ENCODE assay signal across 15 cellular contexts in the genomic region with DNA sequence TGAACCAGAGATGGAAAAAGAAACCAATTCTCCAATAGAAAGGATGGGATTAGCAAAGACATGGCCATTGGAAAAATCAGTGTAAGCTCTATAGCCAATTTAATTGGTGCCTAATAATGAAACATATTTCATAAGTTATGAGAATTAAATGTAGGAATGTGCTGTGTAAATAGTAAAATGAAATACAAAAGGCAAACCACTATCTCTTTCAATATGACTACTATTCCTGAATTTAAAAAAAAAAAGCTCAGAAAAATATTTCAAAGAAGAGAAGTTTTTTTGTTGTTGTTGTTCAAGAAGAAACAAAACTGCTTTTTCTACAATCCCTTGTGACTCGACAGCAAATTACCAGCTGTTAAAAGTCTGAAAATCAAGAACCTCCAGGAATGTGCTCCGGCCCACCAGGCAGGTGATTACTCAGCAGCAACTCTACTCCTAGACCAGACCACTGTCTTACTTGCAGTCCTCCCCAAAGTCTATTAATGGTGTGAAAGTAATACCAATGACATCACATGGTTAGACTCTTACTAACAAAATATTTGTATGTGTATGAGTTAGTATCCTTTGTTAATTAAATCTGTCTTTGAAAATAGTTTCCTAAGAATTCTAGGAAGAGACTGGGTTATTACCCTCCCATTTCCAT.
DNase-seq lines count a peak whose midpoint lies in the region; ATAC-seq, FAIRE-seq and TF ChIP-seq lines count a peak whose summit lies in the region.
"Had no signal": no experiment of that assay in that cellular context is flagged by ENCODE, and none has a peak within 500 bp of the region (broad histone marks: within the 10 kb centered on the region; RNA-seq: fewer than 3 reads in every experiment).

No MANE protein-coding gene starts in this region.

- FAIRE-seq in pancreas (lab: Jason Lieb, UNC): no peak
- FAIRE-seq: H1, RCC 7860 had no signal

- H3K9ac ChIP-seq in neural progenitor cell: no peak overlapping the region

- no peak overlapping the region for H3K4me3 Mint-ChIP-seq in neural progenitor cell
- H3K4me3 Mint-ChIP-seq: central memory CD8-positive, alpha-beta T cell had no signal

- H3K4me3 ChIP-seq in pancreas (no peak overlapping the region), neural progenitor cell (no peak overlapping the region)

- TF ChIP-seq CTCF in GM10266 (IDR thresholded peaks at IDR 0.05; ENCODE audit: control insufficient read depth, insufficient read depth, low read depth, missing control alignments): no peak
- no peak for TF ChIP-seq CTCF in pancreas (IDR thresholded peaks at IDR 0.05)
- TF ChIP-seq CTCF in neural progenitor cell (IDR thresholded peaks at IDR 0.05): no peak

- H3F3A ChIP-seq in neural progenitor cell (ENCODE audit: low read depth): peaks cover 3% of the 10 kb centered on the region

- H3K27ac ChIP-seq in pancreas (no peak overlapping the region), neural progenitor cell (no peak overlapping the region)

- H3K4me2 ChIP-seq in neural progenitor cell: no peak overlapping the region

- no peaks in the 10 kb centered on the region for H4K20me1 ChIP-seq in neural progenitor cell (ENCODE audit: low read depth)

- H3K79me2 ChIP-seq in neural progenitor cell (ENCODE audit: low read depth): no peaks in the 10 kb centered on the region

- no peak overlapping the region for H3K27ac Mint-ChIP-seq in neural progenitor cell

- peaks cover 6% of the 10 kb centered on the region for H3K4me1 Mint-ChIP-seq in neural progenitor cell
- H3K4me1 Mint-ChIP-seq: central memory CD8-positive, alpha-beta T cell had no signal

- no peaks in the 10 kb centered on the region for H3K27me3 Mint-ChIP-seq in neural progenitor cell (ENCODE audit: insufficient read depth, low read depth)
- H3K27me3 Mint-ChIP-seq: central memory CD8-positive, alpha-beta T cell had no signal

- intact Hi-C loops in pancreas (cut with DNase I): no loop called here

- H3K4me1 ChIP-seq in pancreas (no peaks in the 10 kb centered on the region), neural progenitor cell (no peaks in the 10 kb centered on the region)

- no peaks in the 10 kb centered on the region for H3K9me3 ChIP-seq in pancreas
- no peaks in the 10 kb centered on the region for H3K9me3 ChIP-seq in neural progenitor cell (ENCODE audit: low read depth)

- 57 to 75% methylated on average over 2 of the region's 2 CpGs for WGBS in pancreas, 2 donors

- ATAC-seq in GM19395 (IDR thresholded peaks at IDR 0.05; ENCODE audit: unreplicated experiment): peak; percentile 89
- ATAC-seq in HG02870 (IDR thresholded peaks at IDR 0.05; ENCODE audit: unreplicated experiment): peak; percentile 96
- ATAC-seq in pancreas: no peak

- DNase-seq in GM10266 (ENCODE audit: extremely low spot score) (peak; percentile 27), LHCN-M2 (ENCODE audit: low read depth) (peak; percentile 81), pancreas (no peak), GF-D8 (lab: John Stamatoyannopoulos, UW) (no peak), neural progenitor cell (ENCODE audit: low spot score) (no peak)
- DNase-seq in activated CD8-positive, alpha-beta memory T cell treated with anti-CD3 and anti-CD28 coated beads, Interleukin-2, amount 50 U/mL, for 48 hours: no peak
- DNase-seq: activated CD4-positive, alpha-beta T cell treated with anti-CD3 and anti-CD28 coated beads, Interleukin-2, amount 50 U/mL, for 4 hours; NCI-H446; stimulated activated CD8-positive, alpha-beta memory T cell treated with anti-CD3 and anti-CD28 coated beads, Interleukin-4, amount 100 ng/mL, for 48 hours; T-helper 2 cell had no signal

- H3K27me3 ChIP-seq in pancreas (no peaks in the 10 kb centered on the region), neural progenitor cell (no peaks in the 10 kb centered on the region)

- H3K36me3 Mint-ChIP-seq in neural progenitor cell: no peaks in the 10 kb centered on the region

- no peak overlapping the region for H2AFZ ChIP-seq in neural progenitor cell (replicated peaks)

- no peaks in the 10 kb centered on the region for H3K36me3 ChIP-seq in pancreas
- peaks cover 3% of the 10 kb centered on the region for H3K36me3 ChIP-seq in neural progenitor cell

- no peaks in the 10 kb centered on the region for H3K9me3 Mint-ChIP-seq in neural progenitor cell
- H3K9me3 Mint-ChIP-seq: central memory CD8-positive, alpha-beta T cell had no signal

Comparison
In these comparisons a context has a peak if more than half of its experiments do, and no peak if none do; other contexts are left out.
1. DNase-seq: peak in GM10266 (single experiment) and LHCN-M2 (single experiment); none in pancreas (0 of 6), GF-D8 (single experiment), activated CD8-positive, alpha-beta memory T cell treated with anti-CD3 and anti-CD28 coated beads, Interleukin-2, amount 50 U/mL, for 48 hours (single experiment) and neural progenitor cell (single experiment).
2. ATAC-seq: peak in GM19395 (single experiment) and HG02870 (single experiment); none in pancreas (0 of 4).